Comparison of ENCODE assay signal across 8 cellular contexts in genomic region chr13:94548382-94549240, GRCh38. TPM values are rescaled to one million over a fixed set of nuclear protein-coding genes. Genes with fewer than 3 reads are reported as not detected.
A peak's percentile ranks its signal among the peaks of the same experiment; 100 is the strongest.
DNase-seq lines count a peak whose midpoint lies in the region; ATAC-seq and TF ChIP-seq lines count a peak whose summit lies in the region.

No MANE protein-coding gene starts in this region.

- peak overlapping the region; percentile 79 for H3K9ac ChIP-seq in NT2/D1 (ENCODE audit: insufficient read length, low read depth)

- H3K27me3 ChIP-seq in NT2/D1 (ENCODE audit: insufficient read depth, insufficient read length) = no peaks in the 10 kb centered on the region
- H3K27me3 ChIP-seq in adrenal gland = no peaks in the 10 kb centered on the region

- peak; percentile 65 for DNase-seq in COR-L47 (lab: John Stamatoyannopoulos, UW)
- DNase-seq in GM19240 (ENCODE audit: insufficient read length, low spot score) = peak; percentile 6
- peak; percentile 39 for DNase-seq in NT2/D1 (ENCODE audit: low read depth, low spot score)
- DNase-seq in adrenal gland = peak; percentile 31 to 70 (median 51)
- peak; percentile 20 for DNase-seq in hepatic stellate cell (ENCODE audit: low spot score)
- peak; percentile 52 for DNase-seq in putamen (ENCODE audit: low spot score)
- no peak for DNase-seq in T1000 (lab: John Stamatoyannopoulos, UW)

- no peaks in the 10 kb centered on the region for H3K4me1 ChIP-seq in NT2/D1 (ENCODE audit: insufficient read depth, insufficient read length)
- peaks cover 7 to 9% of the 10 kb centered on the region in 2 donors for H3K4me1 ChIP-seq in adrenal gland (replicated peaks in 1 of 2)

- H3K27ac ChIP-seq in adrenal gland = peak overlapping the region; percentile 66 to 97 (median 94)

- no peak for TF ChIP-seq POLR2A in adrenal gland (IDR thresholded peaks at IDR 0.05)

- peak; percentile 62 for ATAC-seq in HG03280 (IDR thresholded peaks at IDR 0.05; ENCODE audit: unreplicated experiment)

- intact Hi-C loops in adrenal gland (cut with DNase I) = no loop called here

- 8 to 20% (median 10%) methylated on average over 12 to 25 of the region's 25 CpGs for WGBS in adrenal gland, 4 donors

- H3K36me3 ChIP-seq in NT2/D1 (ENCODE audit: insufficient read depth, insufficient read length, low read length) (no peaks in the 10 kb centered on the region), adrenal gland (replicated peaks in 1 of 2) (no peaks in the 10 kb centered on the region)

- H3K9me3 ChIP-seq in NT2/D1 (ENCODE audit: insufficient read depth, low read length) (no peaks in the 10 kb centered on the region), adrenal gland (replicated peaks in 1 of 3) (no peaks in the 10 kb centered on the region)

- TF ChIP-seq CTCF in adrenal gland (IDR thresholded peaks at IDR 0.05) = no peak

- H3K4me3 ChIP-seq in NT2/D1 (ENCODE audit: insufficient read length, low read depth) = peak overlapping the region; percentile 76
- H3K4me3 ChIP-seq in adrenal gland = peak overlapping the region; percentile 19 to 93 (median 73)

RNA-seq across cellular contexts. Expression of gene TGDS, which starts 47.3 kb away (rescaled TPM):
- total RNA-seq in adrenal gland = 10 to 100 TPM in 7 of 8 donors, 1 to 10 TPM in 1; 9.6 to 23.7 (median 11.6) TPM
- 10 to 100 TPM in 1 of 3 donors, 1 to 10 TPM in 2; 6.2 to 27.4 (median 7.5) TPM for polyA plus RNA-seq in adrenal gland

RNA-seq across cellular contexts. Expression of gene GPR180, which starts 53.0 kb away (rescaled TPM):
- total RNA-seq in adrenal gland = 1 to 10 TPM; 3.1 to 5.8 (median 3.8) TPM
- 1 to 10 TPM; 1.1 to 8.0 (median 1.5) TPM for polyA plus RNA-seq in adrenal gland
